13 cellular contexts compared by ENCODE assay signal in genomic region chr10:124194199-124194824, GRCh38.
"Had no signal": no experiment of that assay in that cellular context is flagged by ENCODE, and none has a peak within 500 bp of the region (broad histone marks: within the 10 kb centered on the region; RNA-seq: fewer than 3 reads in every experiment).

No MANE protein-coding gene starts in this region.

- H3K27ac ChIP-seq: cardiac muscle cell, psoas muscle, thyroid gland had no signal

- DNase-seq: activated CD4-positive, alpha-beta T cell treated with anti-CD3 and anti-CD28 coated beads for 36 hours; activated CD4-positive, alpha-beta T cell treated with anti-CD3 and anti-CD28 coated beads, Interleukin-2, amount 50 U/mL, for 48 hours; erythroblast; foreskin melanocyte; kidney; naive thymus-derived CD8-positive, alpha-beta T cell; psoas muscle; right cardiac atrium; stimulated activated CD4-positive, alpha-beta T cell treated with anti-CD3 and anti-CD28 coated beads, Interleukin-2, amount 100 ng/mL, for 24 hours; stimulated activated naive CD4-positive, alpha-beta T cell treated with Interleukin-2 at 50 U/mL for 16 hours; T-helper 2 cell; thyroid gland had no signal

- H3K4me3 ChIP-seq: cardiac muscle cell, psoas muscle, thyroid gland had no signal

- H3K36me3 ChIP-seq: cardiac muscle cell, thyroid gland had no signal

- ATAC-seq: activated CD4-positive, alpha-beta T cell treated with anti-CD3 and anti-CD28 coated beads for 36 hours; naive thymus-derived CD8-positive, alpha-beta T cell; psoas muscle had no signal

- H3K9me3 ChIP-seq: psoas muscle, thyroid gland had no signal

- H3K27me3 ChIP-seq: cardiac muscle cell, thyroid gland had no signal
